Comparison of ENCODE assay signal across 13 cellular contexts in genomic region chr1:231827337-231828105, GRCh38.
DNase-seq lines count a peak whose midpoint lies in the region; ATAC-seq and TF ChIP-seq lines count a peak whose summit lies in the region.
"Had no signal": no experiment of that assay in that cellular context is flagged by ENCODE, and none has a peak within 500 bp of the region (broad histone marks: within the 10 kb centered on the region; RNA-seq: fewer than 3 reads in every experiment).

No MANE protein-coding gene starts in this region.

- TF ChIP-seq CTCF in MCF 10A (IDR thresholded peaks at IDR 0.05; ENCODE audit: unreplicated experiment) = no peak
- no peak for TF ChIP-seq CTCF in breast epithelium (IDR thresholded peaks at IDR 0.05)
- TF ChIP-seq CTCF in foreskin fibroblast (IDR thresholded peaks at IDR 0.05; ENCODE audit: low read depth, low read length) = no peak
- no peak for TF ChIP-seq CTCF in coronary artery (IDR thresholded peaks at IDR 0.05)

- no peaks in the 10 kb centered on the region for H3K9me3 ChIP-seq in breast epithelium
- H3K9me3 ChIP-seq in skeletal muscle satellite cell (replicated peaks; ENCODE audit: low read length) = no peaks in the 10 kb centered on the region

- BruUV-seq in MCF 10A (replicated peaks; lab: Mats Ljungman, UMichigan) = TSS peak; percentile 83

- DNase-seq in MCF 10A (ENCODE audit: unreplicated experiment) (peak; percentile 86), breast epithelium (ENCODE audit: low spot score in 2 of 2) (no peak), foreskin fibroblast (peak; percentile 71 to 77), coronary artery (ENCODE audit: low spot score) (no peak)
- no peak for DNase-seq in activated CD4-positive, CD25-positive, alpha-beta regulatory T cell (lab: John Stamatoyannopoulos, UW)
- no peak for DNase-seq in stimulated activated naive CD8-positive, alpha-beta T cell treated with anti-CD3 and anti-CD28 coated beads, Interleukin-15, amount 100 ng/mL, for 72 hours
- DNase-seq: kidney; NCI-H187; nephron progenitor cell; stimulated activated naive CD4-positive, alpha-beta T cell treated with Interleukin-2 at 50 U/mL for 16 hours had no signal

- H3K4me1 Mint-ChIP-seq in MCF 10A (ENCODE audit: insufficient read depth, unreplicated experiment) = peaks cover 50% of the 10 kb centered on the region
- no peaks in the 10 kb centered on the region for H3K4me1 Mint-ChIP-seq in stimulated activated naive CD8-positive, alpha-beta T cell treated with anti-CD3 and anti-CD28 coated beads, Interleukin-15, amount 100 ng/mL, for 72 hours

- H3K27ac ChIP-seq in breast epithelium (no peak overlapping the region), coronary artery (no peak overlapping the region)
- H3K27ac ChIP-seq: 22Rv1 had no signal

- no peaks in the 10 kb centered on the region for H3K9me3 Mint-ChIP-seq in MCF 10A (ENCODE audit: unreplicated experiment)
- no peaks in the 10 kb centered on the region for H3K9me3 Mint-ChIP-seq in stimulated activated naive CD8-positive, alpha-beta T cell treated with anti-CD3 and anti-CD28 coated beads, Interleukin-15, amount 100 ng/mL, for 72 hours
- H3K9me3 Mint-ChIP-seq: nephron progenitor cell had no signal

- POLR2A ChIA-PET in MCF 10A (lab: Yijun Ruan, JAX) = interaction anchor here (0.8 to 1.5 kb wide), 5 partner anchors 8 to 803 kb away, joined by 4 to 6 read pairs (median 4); partner anchors contain the start of gene SIPA1L2

- H3K36me3 ChIP-seq in breast epithelium = no peaks in the 10 kb centered on the region
- H3K36me3 ChIP-seq in skeletal muscle satellite cell (ENCODE audit: insufficient read depth, low read length) = no peaks in the 10 kb centered on the region

- no peaks in the 10 kb centered on the region for H3K27me3 Mint-ChIP-seq in MCF 10A (ENCODE audit: insufficient read depth, unreplicated experiment)
- H3K27me3 Mint-ChIP-seq in stimulated activated naive CD8-positive, alpha-beta T cell treated with anti-CD3 and anti-CD28 coated beads, Interleukin-15, amount 100 ng/mL, for 72 hours = no peaks in the 10 kb centered on the region

- H3K36me3 Mint-ChIP-seq in MCF 10A (ENCODE audit: insufficient read depth, unreplicated experiment) = no peaks in the 10 kb centered on the region

- ATAC-seq in SK-N-SH treated with all-trans-retinoic acid at 6 μM for 48 hours = peak; percentile 87
- ATAC-seq in stimulated activated naive CD8-positive, alpha-beta T cell treated with anti-CD3 and anti-CD28 coated beads, Interleukin-15, amount 100 ng/mL, for 72 hours = no peak

- TF ChIP-seq POLR2A in breast epithelium (IDR thresholded peaks at IDR 0.05) = no peak

- peak overlapping the region; percentile 84 for H3K9ac ChIP-seq in skeletal muscle satellite cell (ENCODE audit: low read depth, low read length)

- H3K27ac Mint-ChIP-seq in MCF 10A (ENCODE audit: low read depth, unreplicated experiment) = peak overlapping the region; percentile 97
- peak overlapping the region in 1 of 2 donors; percentile 65 for H3K27ac Mint-ChIP-seq in stimulated activated naive CD8-positive, alpha-beta T cell treated with anti-CD3 and anti-CD28 coated beads, Interleukin-15, amount 100 ng/mL, for 72 hours
- H3K27ac Mint-ChIP-seq: nephron progenitor cell had no signal

- intact Hi-C loops in MCF 10A (cut with micrococcal nuclease) = loop anchor here (1.0 to 2.0 kb wide), 2 partner anchors 18 to 27 kb away; no protein-coding TSS in a partner anchor
- intact Hi-C loops in breast epithelium (cut with DNase I; ENCODE audit: low total_unique reads) = no loop called here

- H3K27me3 ChIP-seq in breast epithelium (no peaks in the 10 kb centered on the region), skeletal muscle satellite cell (ENCODE audit: control insufficient read depth, insufficient read depth, low read length) (no peaks in the 10 kb centered on the region)

- H3K4me1 ChIP-seq in breast epithelium (no peaks in the 10 kb centered on the region), skeletal muscle satellite cell (ENCODE audit: control insufficient read depth, insufficient read depth, low read length) (peaks cover 36% of the 10 kb centered on the region)

- peak overlapping the region; percentile 73 for H3K4me2 ChIP-seq in skeletal muscle satellite cell (ENCODE audit: low read length)

- peak overlapping the region; percentile 16 for H3K4me3 Mint-ChIP-seq in MCF 10A (ENCODE audit: unreplicated experiment)
- no peak overlapping the region for H3K4me3 Mint-ChIP-seq in stimulated activated naive CD8-positive, alpha-beta T cell treated with anti-CD3 and anti-CD28 coated beads, Interleukin-15, amount 100 ng/mL, for 72 hours
- H3K4me3 Mint-ChIP-seq: nephron progenitor cell had no signal

- CTCF ChIA-PET in MCF 10A (lab: Yijun Ruan, JAX) = interaction anchor here (0.6 to 1.0 kb wide), 5 partner anchors 21 to 800 kb away, joined by 3 to 4 read pairs (median 3); no protein-coding TSS in a partner anchor

- H3K4me3 ChIP-seq in breast epithelium (no peak overlapping the region), foreskin fibroblast (ENCODE audit: low read depth in 1 of 2, low read length in 2 of 2) (no peak overlapping the region), skeletal muscle satellite cell (ENCODE audit: low read length) (peak overlapping the region; percentile 30), coronary artery (no peak overlapping the region)

TF ChIP-seq in SK-N-SH treated with all-trans-retinoic acid at 6 μM for 48 hours, 23 proteins besides CTCF, POLR2A, EP300 and RAD21 (continues in another document):
- TF ChIP-seq RARB (CRISPR knock-in tag; IDR thresholded peaks at IDR 0.05) = peak; percentile 87
- TF ChIP-seq ZC3H10 (CRISPR knock-in tag; IDR thresholded peaks at IDR 0.05) = peak; percentile 98
- TF ChIP-seq, protein P1, sequence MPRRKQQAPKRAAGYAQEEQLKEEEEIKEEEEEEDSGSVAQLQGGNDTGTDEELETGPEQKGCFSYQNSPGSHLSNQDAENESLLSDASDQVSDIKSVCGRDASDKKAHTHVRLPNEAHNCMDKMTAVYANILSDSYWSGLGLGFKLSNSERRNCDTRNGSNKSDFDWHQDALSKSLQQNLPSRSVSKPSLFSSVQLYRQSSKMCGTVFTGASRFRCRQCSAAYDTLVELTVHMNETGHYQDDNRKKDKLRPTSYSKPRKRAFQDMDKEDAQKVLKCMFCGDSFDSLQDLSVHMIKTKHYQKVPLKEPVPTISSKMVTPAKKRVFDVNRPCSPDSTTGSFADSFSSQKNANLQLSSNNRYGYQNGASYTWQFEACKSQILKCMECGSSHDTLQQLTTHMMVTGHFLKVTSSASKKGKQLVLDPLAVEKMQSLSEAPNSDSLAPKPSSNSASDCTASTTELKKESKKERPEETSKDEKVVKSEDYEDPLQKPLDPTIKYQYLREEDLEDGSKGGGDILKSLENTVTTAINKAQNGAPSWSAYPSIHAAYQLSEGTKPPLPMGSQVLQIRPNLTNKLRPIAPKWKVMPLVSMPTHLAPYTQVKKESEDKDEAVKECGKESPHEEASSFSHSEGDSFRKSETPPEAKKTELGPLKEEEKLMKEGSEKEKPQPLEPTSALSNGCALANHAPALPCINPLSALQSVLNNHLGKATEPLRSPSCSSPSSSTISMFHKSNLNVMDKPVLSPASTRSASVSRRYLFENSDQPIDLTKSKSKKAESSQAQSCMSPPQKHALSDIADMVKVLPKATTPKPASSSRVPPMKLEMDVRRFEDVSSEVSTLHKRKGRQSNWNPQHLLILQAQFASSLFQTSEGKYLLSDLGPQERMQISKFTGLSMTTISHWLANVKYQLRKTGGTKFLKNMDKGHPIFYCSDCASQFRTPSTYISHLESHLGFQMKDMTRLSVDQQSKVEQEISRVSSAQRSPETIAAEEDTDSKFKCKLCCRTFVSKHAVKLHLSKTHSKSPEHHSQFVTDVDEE (CRISPR knock-in tag; IDR thresholded peaks at IDR 0.05) = no peak
- no peak for TF ChIP-seq ZNF70 (CRISPR knock-in tag; IDR thresholded peaks at IDR 0.05)
- TF ChIP-seq GLIS3 (CRISPR knock-in tag; IDR thresholded peaks at IDR 0.05) = peak; percentile 73; the same call in 1 of the 2 replicates
- TF ChIP-seq ESRRG (CRISPR knock-in tag; IDR thresholded peaks at IDR 0.05) = no peak
- no peak for TF ChIP-seq ZNF565 (CRISPR knock-in tag; conservative IDR thresholded peaks at IDR 0.05; ENCODE audit: low read depth)
- TF ChIP-seq POU6F1 (CRISPR knock-in tag; IDR thresholded peaks at IDR 0.05; ENCODE audit: borderline replicate concordance, low read depth) = peak; percentile 98; the same call in 1 of the 2 replicates
- no peak for TF ChIP-seq CSDC2 (CRISPR knock-in tag; IDR thresholded peaks at IDR 0.05)
- TF ChIP-seq PPARA (CRISPR knock-in tag; IDR thresholded peaks at IDR 0.05; ENCODE audit: borderline replicate concordance) = no peak
- TF ChIP-seq ZFP3 (CRISPR knock-in tag; IDR thresholded peaks at IDR 0.05) = 0 out of 2 replicates have a peak, but pooled peaks have one; percentile 64
- TF ChIP-seq, protein P2, sequence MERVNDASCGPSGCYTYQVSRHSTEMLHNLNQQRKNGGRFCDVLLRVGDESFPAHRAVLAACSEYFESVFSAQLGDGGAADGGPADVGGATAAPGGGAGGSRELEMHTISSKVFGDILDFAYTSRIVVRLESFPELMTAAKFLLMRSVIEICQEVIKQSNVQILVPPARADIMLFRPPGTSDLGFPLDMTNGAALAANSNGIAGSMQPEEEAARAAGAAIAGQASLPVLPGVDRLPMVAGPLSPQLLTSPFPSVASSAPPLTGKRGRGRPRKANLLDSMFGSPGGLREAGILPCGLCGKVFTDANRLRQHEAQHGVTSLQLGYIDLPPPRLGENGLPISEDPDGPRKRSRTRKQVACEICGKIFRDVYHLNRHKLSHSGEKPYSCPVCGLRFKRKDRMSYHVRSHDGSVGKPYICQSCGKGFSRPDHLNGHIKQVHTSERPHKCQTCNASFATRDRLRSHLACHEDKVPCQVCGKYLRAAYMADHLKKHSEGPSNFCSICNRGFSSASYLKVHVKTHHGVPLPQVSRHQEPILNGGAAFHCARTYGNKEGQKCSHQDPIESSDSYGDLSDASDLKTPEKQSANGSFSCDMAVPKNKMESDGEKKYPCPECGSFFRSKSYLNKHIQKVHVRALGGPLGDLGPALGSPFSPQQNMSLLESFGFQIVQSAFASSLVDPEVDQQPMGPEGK (CRISPR knock-in tag; IDR thresholded peaks at IDR 0.05; ENCODE audit: borderline replicate concordance) = peak; percentile 97
- no peak for TF ChIP-seq SNAI2 (CRISPR knock-in tag; IDR thresholded peaks at IDR 0.05)

Comparison
In these comparisons a context has a peak if more than half of its experiments do, and no peak if none do; other contexts are left out.
1. DNase-seq: peak in MCF 10A (single experiment) and foreskin fibroblast (2 of 2); none in breast epithelium (0 of 2), activated CD4-positive, CD25-positive, alpha-beta regulatory T cell (0 of 4), stimulated activated naive CD8-positive, alpha-beta T cell treated with anti-CD3 and anti-CD28 coated beads, Interleukin-15, amount 100 ng/mL, for 72 hours (0 of 2) and coronary artery (single experiment).